ENCODE assay signal across 1 cellular context in genomic region chr4:123505457-123506310, GRCh38.
TF ChIP-seq lines count a peak whose summit lies in the region.

No MANE protein-coding gene starts in this region.

TF ChIP-seq in A549, 52 proteins besides CTCF, POLR2A, EP300 and RAD21 (continued from another document):
- TF ChIP-seq ZC3H11A (IDR thresholded peaks at IDR 0.05), result no peak
- TF ChIP-seq E2F6 (IDR thresholded peaks at IDR 0.05; ENCODE audit: borderline replicate concordance, low read depth), result peak; percentile 25; the same call in 1 of the 2 replicates
